ENCODE assay signal across 14 cellular contexts in genomic region chr4:143364063-143364462, GRCh38. TPM values are rescaled to one million over a fixed set of nuclear protein-coding genes. Genes with fewer than 3 reads are reported as not detected.
DNase-seq lines count a peak whose midpoint lies in the region; ATAC-seq and TF ChIP-seq lines count a peak whose summit lies in the region.
"Had no signal": no experiment of that assay in that cellular context is flagged by ENCODE, and none has a peak within 500 bp of the region (broad histone marks: within the 10 kb centered on the region; RNA-seq: fewer than 3 reads in every experiment).

No MANE protein-coding gene starts in this region.

- no peak for ATAC-seq in stimulated activated naive CD8-positive, alpha-beta T cell treated with anti-CD3 and anti-CD28 coated beads, Interleukin-15, amount 100 ng/mL, for 72 hours
- peak; percentile 17 for ATAC-seq in naive thymus-derived CD4-positive, alpha-beta T cell

- peaks cover 0 to 7% of the 10 kb centered on the region in 2 donors for H3K4me1 ChIP-seq in naive thymus-derived CD4-positive, alpha-beta T cell (ENCODE audit: control insufficient read depth in 2 of 2, insufficient read depth in 2 of 2, low read length in 2 of 2)
- peaks cover 3 to 89% (median 36%) of the 10 kb centered on the region in 4 donors for H3K4me1 ChIP-seq in tibial nerve

- DNase-seq in stimulated activated naive CD8-positive, alpha-beta T cell treated with anti-CD3 and anti-CD28 coated beads, Interleukin-15, amount 100 ng/mL, for 72 hours = no peak
- DNase-seq in endothelial cell (ENCODE audit: low spot score) (no peak), tibial nerve (ENCODE audit: low spot score in 2 of 2) (no peak), mesothelial cell of epicardium (ENCODE audit: low spot score in 2 of 2, unreplicated experiment in 2 of 2) (no peak), NCI-H510A (lab: John Stamatoyannopoulos, UW) (no peak)
- DNase-seq in naive thymus-derived CD4-positive, alpha-beta T cell = no peak
- DNase-seq: ACHN; CD4-positive, CD25-positive, alpha-beta regulatory T cell; DMS53; GF-D8; GM23248 had no signal

- POLR2A ChIA-PET in naive thymus-derived CD4-positive, alpha-beta T cell (lab: Charles Lee) = no interaction called here

- no peak overlapping the region for H3K4me3 Mint-ChIP-seq in stimulated activated naive CD8-positive, alpha-beta T cell treated with anti-CD3 and anti-CD28 coated beads, Interleukin-15, Interleukin-2, amounts not matched to agents 100 ng/mL and 50 ng/mL, for 24 hours
- no peak overlapping the region for H3K4me3 Mint-ChIP-seq in stimulated activated naive CD8-positive, alpha-beta T cell treated with anti-CD3 and anti-CD28 coated beads, Interleukin-15, amount 100 ng/mL, for 72 hours
- H3K4me3 Mint-ChIP-seq in endothelial cell (ENCODE audit: unreplicated experiment) (peak overlapping the region; percentile 68), mesothelial cell of epicardium (no peak overlapping the region)
- H3K4me3 Mint-ChIP-seq in naive thymus-derived CD4-positive, alpha-beta T cell = no peak overlapping the region
- H3K4me3 Mint-ChIP-seq: CD4-positive, CD25-positive, alpha-beta regulatory T cell had no signal

- CTCF ChIA-PET in naive thymus-derived CD4-positive, alpha-beta T cell (lab: Charles Lee) = no interaction called here

- intact Hi-C loops in naive thymus-derived CD4-positive, alpha-beta T cell (cut with micrococcal nuclease) = no loop called here

- no peak for TF ChIP-seq POLR2A in tibial nerve (IDR thresholded peaks at IDR 0.05)

- H3K36me3 ChIP-seq in naive thymus-derived CD4-positive, alpha-beta T cell (ENCODE audit: control insufficient read depth in 2 of 3, insufficient read depth in 3 of 3, low read length in 3 of 3) = no peaks in the 10 kb centered on the region
- H3K36me3 ChIP-seq in tibial nerve = no peaks in the 10 kb centered on the region
- H3K36me3 ChIP-seq: HAP-1 had no signal

- H3K9me3 Mint-ChIP-seq in stimulated activated naive CD8-positive, alpha-beta T cell treated with anti-CD3 and anti-CD28 coated beads, Interleukin-15, Interleukin-2, amounts not matched to agents 100 ng/mL and 50 ng/mL, for 24 hours = peaks cover 6% of the 10 kb centered on the region
- H3K9me3 Mint-ChIP-seq in stimulated activated naive CD8-positive, alpha-beta T cell treated with anti-CD3 and anti-CD28 coated beads, Interleukin-15, amount 100 ng/mL, for 72 hours = no peaks in the 10 kb centered on the region
- H3K9me3 Mint-ChIP-seq in endothelial cell (ENCODE audit: unreplicated experiment) (no peaks in the 10 kb centered on the region), mesothelial cell of epicardium (no peaks in the 10 kb centered on the region)
- peaks cover 0 to 3% (median 0%) of the 10 kb centered on the region in 11 donors for H3K9me3 Mint-ChIP-seq in naive thymus-derived CD4-positive, alpha-beta T cell

- 68 to 71% methylated on average over 5 of the region's 5 CpGs for WGBS in tibial nerve, 2 donors

- H3K36me3 Mint-ChIP-seq in stimulated activated naive CD8-positive, alpha-beta T cell treated with anti-CD3 and anti-CD28 coated beads, Interleukin-15, Interleukin-2, amounts not matched to agents 100 ng/mL and 50 ng/mL, for 24 hours (ENCODE audit: low read depth) = no peaks in the 10 kb centered on the region
- H3K36me3 Mint-ChIP-seq in endothelial cell (ENCODE audit: low read depth, unreplicated experiment) (no peaks in the 10 kb centered on the region), mesothelial cell of epicardium (peaks cover 4% of the 10 kb centered on the region)
- peaks cover 0 to 9% (median 0%) of the 10 kb centered on the region in 5 donors for H3K36me3 Mint-ChIP-seq in naive thymus-derived CD4-positive, alpha-beta T cell
- H3K36me3 Mint-ChIP-seq: CD4-positive, CD25-positive, alpha-beta regulatory T cell had no signal

- H3K9me3 ChIP-seq in naive thymus-derived CD4-positive, alpha-beta T cell (ENCODE audit: control insufficient read depth in 2 of 3, low read length in 3 of 3) = no peaks in the 10 kb centered on the region
- no peaks in the 10 kb centered on the region for H3K9me3 ChIP-seq in tibial nerve
- H3K9me3 ChIP-seq: HAP-1 had no signal

- H3K27me3 Mint-ChIP-seq in stimulated activated naive CD8-positive, alpha-beta T cell treated with anti-CD3 and anti-CD28 coated beads, Interleukin-15, Interleukin-2, amounts not matched to agents 100 ng/mL and 50 ng/mL, for 24 hours = no peaks in the 10 kb centered on the region
- H3K27me3 Mint-ChIP-seq in stimulated activated naive CD8-positive, alpha-beta T cell treated with anti-CD3 and anti-CD28 coated beads, Interleukin-15, amount 100 ng/mL, for 72 hours = no peaks in the 10 kb centered on the region
- H3K27me3 Mint-ChIP-seq in endothelial cell (ENCODE audit: unreplicated experiment) (peaks cover 5% of the 10 kb centered on the region), mesothelial cell of epicardium (ENCODE audit: low read depth) (no peaks in the 10 kb centered on the region)
- peaks cover 0 to 3% (median 0%) of the 10 kb centered on the region in 5 donors for H3K27me3 Mint-ChIP-seq in naive thymus-derived CD4-positive, alpha-beta T cell

- peaks cover 41% of the 10 kb centered on the region for H3K4me1 Mint-ChIP-seq in stimulated activated naive CD8-positive, alpha-beta T cell treated with anti-CD3 and anti-CD28 coated beads, Interleukin-15, Interleukin-2, amounts not matched to agents 100 ng/mL and 50 ng/mL, for 24 hours (ENCODE audit: low read depth)
- peaks cover 29% of the 10 kb centered on the region for H3K4me1 Mint-ChIP-seq in stimulated activated naive CD8-positive, alpha-beta T cell treated with anti-CD3 and anti-CD28 coated beads, Interleukin-15, amount 100 ng/mL, for 72 hours
- H3K4me1 Mint-ChIP-seq in endothelial cell (ENCODE audit: unreplicated experiment) (peaks cover 35% of the 10 kb centered on the region), mesothelial cell of epicardium (peaks cover 24% of the 10 kb centered on the region)
- peaks cover 9 to 14% (median 11%) of the 10 kb centered on the region in 7 donors for H3K4me1 Mint-ChIP-seq in naive thymus-derived CD4-positive, alpha-beta T cell

- H3K27ac Mint-ChIP-seq in stimulated activated naive CD8-positive, alpha-beta T cell treated with anti-CD3 and anti-CD28 coated beads, Interleukin-15, Interleukin-2, amounts not matched to agents 100 ng/mL and 50 ng/mL, for 24 hours = peak overlapping the region; percentile 41
- no peak overlapping the region for H3K27ac Mint-ChIP-seq in stimulated activated naive CD8-positive, alpha-beta T cell treated with anti-CD3 and anti-CD28 coated beads, Interleukin-15, amount 100 ng/mL, for 72 hours
- H3K27ac Mint-ChIP-seq in endothelial cell (ENCODE audit: unreplicated experiment) = peak overlapping the region; percentile 64
- no peak overlapping the region for H3K27ac Mint-ChIP-seq in naive thymus-derived CD4-positive, alpha-beta T cell
- no peak overlapping the region for H3K27ac Mint-ChIP-seq in mesothelial cell of epicardium
- H3K27ac Mint-ChIP-seq: CD4-positive, CD25-positive, alpha-beta regulatory T cell had no signal

- no peak for TF ChIP-seq CTCF in endothelial cell (IDR thresholded peaks at IDR 0.05; ENCODE audit: unreplicated experiment)
- no peak for TF ChIP-seq CTCF in tibial nerve (IDR thresholded peaks at IDR 0.05)
- TF ChIP-seq CTCF in mesothelial cell of epicardium (IDR thresholded peaks at IDR 0.05; ENCODE audit: unreplicated experiment) = no peak

- H3K27me3 ChIP-seq in naive thymus-derived CD4-positive, alpha-beta T cell (ENCODE audit: control insufficient read depth in 2 of 2, insufficient read depth in 2 of 2, low read length in 2 of 2) = no peaks in the 10 kb centered on the region
- no peaks in the 10 kb centered on the region for H3K27me3 ChIP-seq in tibial nerve
- H3K27me3 ChIP-seq: BLaER1 treated with 17β-estradiol and CSF1 and Interleukin-3, amounts not matched to agents 10 nM and 100 nM had no signal

- no peak overlapping the region for H3K27ac ChIP-seq in naive thymus-derived CD4-positive, alpha-beta T cell (ENCODE audit: low read depth, low read length)
- H3K27ac ChIP-seq in tibial nerve = peak overlapping the region in 1 of 4 donors; percentile 74
- H3K27ac ChIP-seq: GM23248 had no signal

- no peak overlapping the region for H3K4me3 ChIP-seq in naive thymus-derived CD4-positive, alpha-beta T cell (ENCODE audit: low read length)
- no peak overlapping the region for H3K4me3 ChIP-seq in tibial nerve
- H3K4me3 ChIP-seq: BLaER1 treated with 17β-estradiol and CSF1 and Interleukin-3, amounts not matched to agents 10 nM and 100 nM; GM23248; HAP-1 had no signal

- TF ChIP-seq EP300 in tibial nerve (IDR thresholded peaks at IDR 0.05) = no peak

RNA-seq across cellular contexts. Expression of gene GAB1, which starts 27.4 kb away (rescaled TPM):
- total RNA-seq in endothelial cell (ENCODE audit: unreplicated experiment) (51.8 TPM), tibial nerve (100 to 1,000 TPM in 1 of 4 donors, 10 to 100 TPM in 3; 50.7 to 123 (median 81.4) TPM), mesothelial cell of epicardium (44.6 to 45.9 TPM (median 45.0 TPM) in 3 replicates)
- 1 to 10 TPM in 2 of 5 experiments, under 1 TPM in 2, not detected in 1; 0.67 to 6.4 (median 2.2) TPM for total RNA-seq in naive thymus-derived CD4-positive, alpha-beta T cell
- not detected for polyA plus RNA-seq in naive thymus-derived CD4-positive, alpha-beta T cell
- polyA plus RNA-seq: CD4-positive, CD25-positive, alpha-beta regulatory T cell had no signal

Comparison
In these comparisons a context has a peak if more than half of its experiments do, and no peak if none do; other contexts are left out.
1. H3K27ac Mint-ChIP-seq: peak in stimulated activated naive CD8-positive, alpha-beta T cell treated with anti-CD3 and anti-CD28 coated beads, Interleukin-15, Interleukin-2, amounts not matched to agents 100 ng/mL and 50 ng/mL, for 24 hours (single experiment) and endothelial cell (single experiment); none in stimulated activated naive CD8-positive, alpha-beta T cell treated with anti-CD3 and anti-CD28 coated beads, Interleukin-15, amount 100 ng/mL, for 72 hours (0 of 2), naive thymus-derived CD4-positive, alpha-beta T cell (0 of 9) and mesothelial cell of epicardium (single experiment).